ENCODE assay signal across 15 cellular contexts in the genomic region with DNA sequence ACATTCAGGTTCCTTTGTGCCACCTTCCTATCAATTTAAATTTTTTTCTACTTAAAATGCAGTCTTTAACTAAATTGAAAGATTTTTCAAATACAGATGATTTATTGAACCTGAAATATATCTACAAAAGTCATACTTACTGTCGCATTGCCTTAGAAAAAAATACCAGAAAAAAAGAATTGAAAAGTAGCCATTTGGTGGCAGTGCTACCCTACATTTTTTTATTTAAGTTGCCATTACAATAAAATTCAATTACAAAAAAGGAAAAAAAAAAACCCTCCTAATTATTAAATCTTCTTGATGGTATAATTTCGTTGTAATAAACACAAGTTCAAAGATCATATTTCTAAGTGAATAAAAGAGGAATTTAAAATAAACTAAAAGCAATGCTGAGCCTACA. TPM values are rescaled to one million over a fixed set of nuclear protein-coding genes. Genes with fewer than 3 reads are reported as not detected.
DNase-seq lines count a peak whose midpoint lies in the region; ATAC-seq, FAIRE-seq and TF ChIP-seq lines count a peak whose summit lies in the region.
"Had no signal": no experiment of that assay in that cellular context is flagged by ENCODE, and none has a peak within 500 bp of the region (broad histone marks: within the 10 kb centered on the region; RNA-seq: fewer than 3 reads in every experiment).

No MANE protein-coding gene starts in this region.

- H3K9ac ChIP-seq in IMR-90 (ENCODE audit: low read depth, low read length): no peak overlapping the region
- no peak overlapping the region for H3K9ac ChIP-seq in K562 (ENCODE audit: insufficient read depth in 1 of 2, low read depth in 2 of 2, low read length in 2 of 2)

- H3K9me3 ChIP-seq in IMR-90 (ENCODE audit: control insufficient read depth, insufficient read depth, low read length): no peaks in the 10 kb centered on the region
- no peaks in the 10 kb centered on the region for H3K9me3 ChIP-seq in K562 (replicated peaks; ENCODE audit: control insufficient read depth, insufficient read depth, low read depth, low read length)
- H3K9me3 ChIP-seq: testis had no signal

- DNase-seq in CD1c-positive myeloid dendritic cell (ENCODE audit: extremely low spot score) (peak; percentile 15), IMR-90 (no peak), K562 (ENCODE audit: extremely low read depth in 1 of 4, low spot score in 3 of 4) (no peak), medulla oblongata (ENCODE audit: extremely low spot score) (peak; percentile 5), C1 segment of cervical spinal cord (lab: John Stamatoyannopoulos, UW) (no peak), germinal center (ENCODE audit: low spot score) (no peak), ureter (ENCODE audit: low spot score) (no peak)
- DNase-seq: CD4-positive, CD25-positive, alpha-beta regulatory T cell; EL; posterior cingulate gyrus; testis had no signal

- no peaks in the 10 kb centered on the region for H3K9me1 ChIP-seq in IMR-90 (ENCODE audit: insufficient read depth, low read length)
- no peaks in the 10 kb centered on the region for H3K9me1 ChIP-seq in K562 (ENCODE audit: control insufficient read depth, insufficient read depth, low read length)

- H3K4ac ChIP-seq in IMR-90 (ENCODE audit: low read depth, low read length): no peak overlapping the region

- H4K8ac ChIP-seq in IMR-90 (ENCODE audit: low read depth in 2 of 2, low read length in 2 of 2): no peak overlapping the region

- H3K4me1 ChIP-seq in IMR-90 (ENCODE audit: control insufficient read depth, insufficient read depth, low read length) (no peaks in the 10 kb centered on the region), K562 (replicated peaks in 1 of 2; ENCODE audit: control insufficient read depth in 2 of 2, insufficient read depth in 2 of 2, low read length in 2 of 2) (no peaks in the 10 kb centered on the region)
- H3K4me1 ChIP-seq: testis had no signal

- no peak for TF ChIP-seq EP300 in K562 (IDR thresholded peaks at IDR 0.05; ENCODE audit: low read length)

- H2BK20ac ChIP-seq in IMR-90 (ENCODE audit: low read depth, low read length): no peak overlapping the region

- ATAC-seq in IMR-90 (ENCODE audit: low read depth) (no peak), K562 (no peak), HG03432 (IDR thresholded peaks at IDR 0.05; ENCODE audit: unreplicated experiment) (no peak)

- CTCF ChIA-PET in IMR-90 (lab: Yijun Ruan, JAX) (interaction anchor here (0.6 kb wide), 1 partner anchor 37 kb away, joined by 3 read pairs; no protein-coding TSS in a partner anchor), K562 (lab: Yijun Ruan, JAX; ENCODE audit: low intra/inter-chr PET ratio) (interaction anchor here (0.7 to 1.3 kb wide), 5 partner anchors 120 to 820 kb away, joined by 3 to 5 read pairs (median 4); no protein-coding TSS in a partner anchor)

- no peak overlapping the region for H3K23ac ChIP-seq in IMR-90 (ENCODE audit: low read depth, low read length)

- in situ Hi-C loops in IMR-90 (cut with MboI; ENCODE audit: low sequenced_read_pairs): no loop called here
- in situ Hi-C loops in K562 (cut with MboI): no loop called here

- H2AK9ac ChIP-seq in IMR-90 (replicated peaks; ENCODE audit: low read depth, low read length, poor library complexity): no peak overlapping the region

- no peak overlapping the region for H4K5ac ChIP-seq in IMR-90 (ENCODE audit: low read depth, low read length)

- POLR2A ChIA-PET in IMR-90 (lab: Charles Lee; ENCODE audit: unreplicated experiment) (no interaction called here), K562 (lab: Yijun Ruan, JAX) (no interaction called here)

- no peak for TF ChIP-seq RAD21 in IMR-90 (IDR thresholded peaks at IDR 0.05; ENCODE audit: low read length)
- TF ChIP-seq RAD21 in K562 (CRISPR knock-in tag; conservative IDR thresholded peaks at IDR 0.05 in 1 of 2, IDR thresholded peaks at IDR 0.05 in 1 of 2): peak; percentile 51 to 53

- H3K27ac ChIP-seq in IMR-90 (ENCODE audit: insufficient read depth, low read length) (no peak overlapping the region), K562 (ENCODE audit: extremely low read depth, low read depth, low read length) (no peak overlapping the region)
- H3K27ac ChIP-seq: cardiac muscle cell, testis had no signal

- H3K79me1 ChIP-seq in IMR-90 (ENCODE audit: low read depth in 1 of 2, low read length in 2 of 2): no peaks in the 10 kb centered on the region

- TF ChIP-seq POLR2A in IMR-90 (IDR thresholded peaks at IDR 0.05; ENCODE audit: low read depth, low read length) (no peak), K562 (conservative IDR thresholded peaks at IDR 0.05) (no peak)

- no peak overlapping the region for H2BK120ac ChIP-seq in IMR-90 (ENCODE audit: low read depth, low read length)

- H2AK5ac ChIP-seq in IMR-90 (ENCODE audit: low read depth, low read length): no peak overlapping the region

- intact Hi-C loops in IMR-90 (cut with micrococcal nuclease): no loop called here
- intact Hi-C loops in K562 (cut with micrococcal nuclease): loop anchor here (5.0 to 10.0 kb wide), 2 partner anchors 108 to 726 kb away; no protein-coding TSS in a partner anchor

- FAIRE-seq in K562 (lab: Jason Lieb, UNC): no peak
- FAIRE-seq: frontal cortex, HTR-8/SVneo had no signal

- no peak overlapping the region for H3K56ac ChIP-seq in IMR-90 (ENCODE audit: extremely low read depth, insufficient read depth, low read length)

- H3K18ac ChIP-seq in IMR-90 (ENCODE audit: low read depth, low read length): no peak overlapping the region

- H2AFZ ChIP-seq in IMR-90 (replicated peaks; ENCODE audit: low read length, poor library complexity): no peak overlapping the region
- no peak overlapping the region for H2AFZ ChIP-seq in K562 (ENCODE audit: low read depth, low read length)

- no peak overlapping the region for H2BK5ac ChIP-seq in IMR-90 (ENCODE audit: low read depth, low read length, poor library complexity, severe bottlenecking)

- no peak overlapping the region for H2BK15ac ChIP-seq in IMR-90 (ENCODE audit: low read depth, low read length)

- dilution Hi-C loops in IMR-90 (cut with HindIII; ENCODE audit: low sequenced_read_pairs, unreplicated experiment): no loop called here

- H3K27me3 ChIP-seq in IMR-90 (ENCODE audit: control insufficient read depth, insufficient read depth, low read length) (no peaks in the 10 kb centered on the region), K562 (ENCODE audit: control insufficient read depth in 2 of 2, insufficient read depth in 2 of 2, low read length in 2 of 2) (no peaks in the 10 kb centered on the region; a peak in 1 of 5 replicates)
- H3K27me3 ChIP-seq: cardiac muscle cell, testis had no signal

- no peak overlapping the region for H3K14ac ChIP-seq in IMR-90 (replicated peaks; ENCODE audit: low read depth, low read length)

- BruUV-seq in IMR-90 (replicated peaks; lab: Mats Ljungman, UMichigan) (no TSS peak), K562 (replicated peaks; lab: Mats Ljungman, UMichigan) (no TSS peak)

- H4K20me1 ChIP-seq in IMR-90 (ENCODE audit: insufficient read depth, low read length): no peaks in the 10 kb centered on the region
- no peaks in the 10 kb centered on the region for H4K20me1 ChIP-seq in K562 (replicated peaks; ENCODE audit: control insufficient read depth, insufficient read depth, low read length)

- H3K4me2 ChIP-seq in IMR-90 (ENCODE audit: low read depth, low read length) (no peak overlapping the region), K562 (ENCODE audit: insufficient read depth, low read length) (no peak overlapping the region)

- H3K4me3 ChIP-seq in IMR-90 (ENCODE audit: insufficient read depth, low read depth, low read length) (no peak overlapping the region), K562 (no peak overlapping the region)
- H3K4me3 ChIP-seq: cardiac muscle cell, testis had no signal

- H4K91ac ChIP-seq in IMR-90 (ENCODE audit: insufficient read depth, low read depth, low read length): no peak overlapping the region

- peak; percentile 16; the same call in 1 of the 2 replicates for TF ChIP-seq CTCF in IMR-90 (conservative IDR thresholded peaks at IDR 0.05; ENCODE audit: low read depth, low read length)
- TF ChIP-seq CTCF in K562 (IDR thresholded peaks at IDR 0.05 in 2 of 3, conservative IDR thresholded peaks at IDR 0.05 in 1 of 3; ENCODE audit: insufficient read depth in 2 of 3, low read depth in 1 of 3, low read length in 3 of 3): peak in 1 of 3 experiments; percentile 52; a peak in 2 of 6 replicates

- H3K79me2 ChIP-seq in K562 (ENCODE audit: control insufficient read depth, insufficient read depth, low read length): no peaks in the 10 kb centered on the region

- WGBS in IMR-90 (ENCODE audit: extremely low coverage in 2 of 2, insufficient read length in 1 of 2), 2 experiments: no CpG with 5 or more reads among the region's 2 CpGs
- WGBS in K562 (ENCODE audit: insufficient coverage, low coverage, missing lambda C conversion rate): 0% methylated on average over 2 of the region's 2 CpGs

- H3K36me3 ChIP-seq in IMR-90 (ENCODE audit: control insufficient read depth, insufficient read depth, low read length) (no peaks in the 10 kb centered on the region), K562 (ENCODE audit: control insufficient read depth, insufficient read depth, low read length) (no peaks in the 10 kb centered on the region)
- H3K36me3 ChIP-seq: cardiac muscle cell had no signal

TF ChIP-seq in IMR-90, 13 proteins besides CTCF, POLR2A, EP300 and RAD21 (continues in another document):
- TF ChIP-seq NFE2L2 (IDR thresholded peaks at IDR 0.05; ENCODE audit: low read depth, low read length): no peak

RNA-seq across cellular contexts. Expression of a gene that starts 43.4 kb away (rescaled TPM):
- total RNA-seq in IMR-90 (2012; rRNA removed) (under 0.01 TPM in 2 replicates), K562 (2014; rRNA removed) (0.04 and 0.09 TPM in 2 replicates), K562 (2014; rRNA removed; fragmentation: Illumina TruSeq; extraction: Trizol) (0.07 and 0.10 TPM in 2 replicates), K562 (2015; rRNA removed; fragmentation: Illumina TruSeq; extraction: Trizol) (0.04 and 0.07 TPM in 2 replicates), K562 (2021) (0.07 and 0.40 TPM in 2 replicates), ureter (5.7 TPM)
- polyA plus RNA-seq in IMR-90 (2012; rRNA removed) (0.01 and 0.09 TPM in 2 replicates), K562 (2011; rRNA removed) (0.01 TPM in 1 of 2 replicates, not detected in the other), K562 (2014; fragmentation: Illumina TruSeq; extraction: Trizol) (0.06 and 0.24 TPM in 2 replicates), K562 (2014; fragmentation: Nextera tagmentation; extraction: Ambion mirVana) (under 1 TPM; 0.03 to 0.11 TPM), K562 (2014; rRNA removed) (0.05 and 0.08 TPM in 2 replicates)
- under 0.01 and 0.01 TPM in 2 replicates for polyA plus RNA-seq in IMR-90 (2012; cell fraction: cytosol; rRNA removed)
- 0.03 TPM in 1 of 2 replicates, not detected in the other for polyA plus RNA-seq in IMR-90 (2012; cell fraction: nucleus; rRNA removed; ENCODE audit: low replicate concordance)
- 0.05 and 0.16 TPM in 2 replicates for total RNA-seq in K562 (2011; cell fraction: chromatin; rRNA removed; ENCODE audit: low replicate concordance)
- total RNA-seq in K562 (2011; cell fraction: nucleolus; rRNA removed): not detected in 2 replicates
- not detected in 2 replicates for total RNA-seq in K562 (2011; cell fraction: nucleoplasm; rRNA removed)
- 0.01 TPM in 1 of 2 replicates, not detected in the other for polyA plus RNA-seq in K562 (2011; cell fraction: cytosol; rRNA removed)
- polyA plus RNA-seq in K562 (2011; cell fraction: nucleus; rRNA removed): not detected in 2 replicates
- 0.12 and 0.29 TPM in 2 replicates for polyA plus RNA-seq in K562 (2012)
- 0.03 TPM in 1 of 2 replicates, not detected in the other for polyA minus RNA-seq in K562 (2011; rRNA and poly(A)+ RNA removed)
- polyA minus RNA-seq in K562 (2011; cell fraction: cytosol; rRNA and poly(A)+ RNA removed): not detected in 2 replicates
- polyA minus RNA-seq in K562 (2011; cell fraction: nucleus; rRNA and poly(A)+ RNA removed): not detected in 2 replicates
- total RNA-seq: CD4-positive, CD25-positive, alpha-beta regulatory T cell had no signal
- polyA plus RNA-seq: CD4-positive, CD25-positive, alpha-beta regulatory T cell had no signal

Comparison
In these comparisons a context has a peak if more than half of its experiments do, and no peak if none do; other contexts are left out.
1. DNase-seq: peak in CD1c-positive myeloid dendritic cell (single experiment) and medulla oblongata (single experiment); none in IMR-90 (single experiment), K562 (0 of 4), C1 segment of cervical spinal cord (0 of 14), germinal center (single experiment) and ureter (single experiment).